In genomic region chr2:143901185-143901842, GRCh38 we compare ENCODE assay signal across 10 cellular contexts.
A peak's percentile ranks its signal among the peaks of the same experiment; 100 is the strongest.
DNase-seq lines count a peak whose midpoint lies in the region; ATAC-seq, FAIRE-seq and TF ChIP-seq lines count a peak whose summit lies in the region.
"Had no signal": no experiment of that assay in that cellular context is flagged by ENCODE, and none has a peak within 500 bp of the region (broad histone marks: within the 10 kb centered on the region; RNA-seq: fewer than 3 reads in every experiment).

No MANE protein-coding gene starts in this region.

- H4K20me1 ChIP-seq in astrocyte (ENCODE audit: insufficient read depth, low read length), result no peaks in the 10 kb centered on the region

- ATAC-seq in activated CD4-positive, alpha-beta T cell treated with anti-CD3 and anti-CD28 coated beads for 36 hours, result peak; percentile 60
- peak; percentile 88 for ATAC-seq in HG03378 (IDR thresholded peaks at IDR 0.05; ENCODE audit: unreplicated experiment)
- ATAC-seq in stimulated activated naive CD8-positive, alpha-beta T cell treated with anti-CD3 and anti-CD28 coated beads, Interleukin-15, Interleukin-2, amounts not matched to agents 100 U/mL and 50 U/mL, for 24 hours, result peak; percentile 32
- ATAC-seq: heart right ventricle had no signal

- H3K9me3 Mint-ChIP-seq in activated CD4-positive, alpha-beta T cell treated with anti-CD3 and anti-CD28 coated beads for 36 hours (ENCODE audit: low read depth), result no peaks in the 10 kb centered on the region
- H3K9me3 Mint-ChIP-seq in astrocyte (ENCODE audit: unreplicated experiment), result no peaks in the 10 kb centered on the region

- H3K36me3 ChIP-seq in astrocyte (ENCODE audit: insufficient read depth, low read length) (no peaks in the 10 kb centered on the region), H7 (replicated peaks; ENCODE audit: control insufficient read depth, insufficient read depth, low read length) (no peaks in the 10 kb centered on the region)
- H3K36me3 ChIP-seq: heart right ventricle had no signal

- peaks cover 12% of the 10 kb centered on the region for H3K4me1 Mint-ChIP-seq in activated CD4-positive, alpha-beta T cell treated with anti-CD3 and anti-CD28 coated beads for 36 hours
- peaks cover 22% of the 10 kb centered on the region for H3K4me1 Mint-ChIP-seq in astrocyte (ENCODE audit: low read depth, unreplicated experiment)

- H3K27me3 Mint-ChIP-seq in activated CD4-positive, alpha-beta T cell treated with anti-CD3 and anti-CD28 coated beads for 36 hours, result peaks cover 8% of the 10 kb centered on the region
- H3K27me3 Mint-ChIP-seq in astrocyte (ENCODE audit: low read depth, unreplicated experiment), result no peaks in the 10 kb centered on the region

- no peak overlapping the region for H3K9ac ChIP-seq in astrocyte (ENCODE audit: low read length)

- H3K36me3 Mint-ChIP-seq in activated CD4-positive, alpha-beta T cell treated with anti-CD3 and anti-CD28 coated beads for 36 hours (ENCODE audit: low read depth), result no peaks in the 10 kb centered on the region
- H3K36me3 Mint-ChIP-seq in astrocyte (ENCODE audit: low read depth, unreplicated experiment), result no peaks in the 10 kb centered on the region

- H3K79me2 ChIP-seq in astrocyte (ENCODE audit: insufficient read depth, low read length), result no peaks in the 10 kb centered on the region

- DNase-seq in activated CD4-positive, alpha-beta T cell treated with anti-CD3 and anti-CD28 coated beads for 36 hours, result no peak
- DNase-seq in activated CD4-positive, alpha-beta T cell treated with anti-CD3 and anti-CD28 coated beads for 4 hours, result no peak
- peak; percentile 98 for DNase-seq in astrocyte (ENCODE audit: low read depth)
- no peak for DNase-seq in stimulated activated naive CD8-positive, alpha-beta T cell treated with anti-CD3 and anti-CD28 coated beads, Interleukin-15, Interleukin-2, amounts not matched to agents 100 U/mL and 50 U/mL, for 24 hours
- no peak for DNase-seq in GM19238 (ENCODE audit: insufficient read length, low spot score)
- no peak for DNase-seq in NCI-H82 (lab: John Stamatoyannopoulos, UW)
- DNase-seq in H7, result no peak
- DNase-seq: heart right ventricle had no signal

- H2AFZ ChIP-seq in astrocyte (ENCODE audit: low read depth, low read length), result peak overlapping the region; percentile 15

- H3K27me3 ChIP-seq in astrocyte (ENCODE audit: insufficient read depth, low read length) (no peaks in the 10 kb centered on the region), H7 (ENCODE audit: control insufficient read depth, insufficient read depth, low read length) (no peaks in the 10 kb centered on the region)
- H3K27me3 ChIP-seq: heart right ventricle had no signal

- H3K4me3 Mint-ChIP-seq in activated CD4-positive, alpha-beta T cell treated with anti-CD3 and anti-CD28 coated beads for 36 hours, result no peak overlapping the region
- no peak overlapping the region for H3K4me3 Mint-ChIP-seq in astrocyte (ENCODE audit: unreplicated experiment)

- peak overlapping the region; percentile 72 for H3K27ac ChIP-seq in astrocyte (ENCODE audit: low read depth, low read length)
- H3K27ac ChIP-seq: heart right ventricle had no signal

- FAIRE-seq in astrocyte (lab: Jason Lieb, UNC), result peak; percentile 98
- FAIRE-seq: A204.1 had no signal

- H3K9me3 ChIP-seq in astrocyte (ENCODE audit: insufficient read depth, low read depth, low read length), result no peaks in the 10 kb centered on the region
- H3K9me3 ChIP-seq: heart right ventricle had no signal

- peaks cover 6% of the 10 kb centered on the region for H3K4me1 ChIP-seq in astrocyte (ENCODE audit: insufficient read depth, low read length)
- H3K4me1 ChIP-seq: heart right ventricle had no signal

- no peak overlapping the region for H3K27ac Mint-ChIP-seq in activated CD4-positive, alpha-beta T cell treated with anti-CD3 and anti-CD28 coated beads for 36 hours
- H3K27ac Mint-ChIP-seq in astrocyte (ENCODE audit: unreplicated experiment), result peak overlapping the region; percentile 99

- peak; percentile 9 for TF ChIP-seq CTCF in astrocyte (IDR thresholded peaks at IDR 0.05; ENCODE audit: insufficient read depth, low read depth, low read length)

- CTCF ChIA-PET in activated CD4-positive, alpha-beta T cell treated with anti-CD3 and anti-CD28 coated beads for 36 hours (lab: Charles Lee), result no interaction called here

- H3K4me2 ChIP-seq in astrocyte (ENCODE audit: low read length), result peak overlapping the region; percentile 75

- POLR2A ChIA-PET in activated CD4-positive, alpha-beta T cell treated with anti-CD3 and anti-CD28 coated beads for 36 hours (lab: Charles Lee), result no interaction called here

- intact Hi-C loops in activated CD4-positive, alpha-beta T cell treated with anti-CD3 and anti-CD28 coated beads for 36 hours (cut with DNase I, micrococcal nuclease), result loop anchor here in 1 of 2 experiments (10.0 kb wide), 1 partner anchor 827 kb away; no protein-coding TSS in a partner anchor

- H3K4me3 ChIP-seq in astrocyte (ENCODE audit: insufficient read depth, low read depth, low read length) (peak overlapping the region; percentile 38), H7 (ENCODE audit: insufficient read depth, low read depth, low read length) (no peak overlapping the region)
- H3K4me3 ChIP-seq: heart right ventricle had no signal

Comparison
In these comparisons a context has a peak if more than half of its experiments do, and no peak if none do; other contexts are left out.
1. ATAC-seq: peak in every context shown above with its lines; median percentile 88 in HG03378; 60 in activated CD4-positive, alpha-beta T cell treated with anti-CD3 and anti-CD28 coated beads for 36 hours; 32 in stimulated activated naive CD8-positive, alpha-beta T cell treated with anti-CD3 and anti-CD28 coated beads, Interleukin-15, Interleukin-2, amounts not matched to agents 100 U/mL and 50 U/mL, for 24 hours.